In genomic region chr14:75280448-75280830, GRCh38 we compare ENCODE assay signal across 8 cellular contexts. TPM values are rescaled to one million over a fixed set of nuclear protein-coding genes. Genes with fewer than 3 reads are reported as not detected.
DNase-seq lines count a peak whose midpoint lies in the region; ATAC-seq lines count a peak whose summit lies in the region.

No MANE protein-coding gene starts in this region.

- H3K27me3 Mint-ChIP-seq in activated naive CD8-positive, alpha-beta T cell treated with anti-CD3 and anti-CD28 coated beads for 36 hours = peaks cover 32% of the 10 kb centered on the region

- H3K9ac ChIP-seq in GM23248 (peak overlapping the region; percentile 99), rectal smooth muscle tissue (ENCODE audit: low read length) (peak overlapping the region; percentile 91)

- peak overlapping the region; percentile 94 for H3K4me3 Mint-ChIP-seq in activated naive CD8-positive, alpha-beta T cell treated with anti-CD3 and anti-CD28 coated beads for 36 hours

- in situ Hi-C loops in GM23248 (cut with MboI) = loop anchor here (25.0 kb wide), 1 partner anchor 343 kb away; no protein-coding TSS in a partner anchor

- H3K4me3 ChIP-seq in GM23248 = peak overlapping the region; percentile 92
- peak overlapping the region; percentile 81; the same call in 1 of the 2 replicates for H3K4me3 ChIP-seq in iPS DF 6.9 (ENCODE audit: low read length)
- peak overlapping the region; percentile 92 for H3K4me3 ChIP-seq in rectal smooth muscle tissue (ENCODE audit: low read length)

- DNase-seq in GM23248 (peak; percentile 29), iPS DF 6.9 (ENCODE audit: low read depth, low spot score) (no peak), NCI-H748 treated with DMSO at 0.1 percent for 48 hours (lab: John Stamatoyannopoulos, UW) (no peak), T-helper 9 cell (no peak)
- DNase-seq in activated naive CD8-positive, alpha-beta T cell treated with anti-CD3 and anti-CD28 coated beads for 36 hours = no peak

- H2AFZ ChIP-seq in GM23248 = no peak overlapping the region

- H3K27me3 ChIP-seq in GM23248 (replicated peaks; ENCODE audit: insufficient read depth) = no peaks in the 10 kb centered on the region
- H3K27me3 ChIP-seq in iPS DF 6.9 (ENCODE audit: control insufficient read depth, insufficient read depth, low read length) = no peaks in the 10 kb centered on the region; the same call in 1 of the 2 replicates
- no peaks in the 10 kb centered on the region for H3K27me3 ChIP-seq in rectal smooth muscle tissue (ENCODE audit: control insufficient read depth, insufficient read depth, low read length)

- H3K36me3 ChIP-seq in GM23248 (ENCODE audit: low read depth) = peaks cover 20% of the 10 kb centered on the region; the same call in 1 of the 2 replicates
- H3K36me3 ChIP-seq in iPS DF 6.9 (ENCODE audit: control insufficient read depth, insufficient read depth, low read length) = peaks cover 6% of the 10 kb centered on the region; the same call in 1 of the 2 replicates
- H3K36me3 ChIP-seq in rectal smooth muscle tissue (ENCODE audit: control insufficient read depth, insufficient read depth, low read length) = peaks cover 17% of the 10 kb centered on the region

- no peaks in the 10 kb centered on the region for H3K9me3 ChIP-seq in GM23248 (ENCODE audit: low read depth)
- H3K9me3 ChIP-seq in iPS DF 6.9 (ENCODE audit: control insufficient read depth, insufficient read depth, low read length) = no peaks in the 10 kb centered on the region

- H3K27ac ChIP-seq in GM23248 (peak overlapping the region; percentile 96; the same call in 1 of the 2 replicates), iPS DF 6.9 (ENCODE audit: low read length) (no peak overlapping the region), rectal smooth muscle tissue (ENCODE audit: low read depth, low read length) (no peak overlapping the region)

- H3K27ac Mint-ChIP-seq in activated naive CD8-positive, alpha-beta T cell treated with anti-CD3 and anti-CD28 coated beads for 36 hours = no peak overlapping the region

- ATAC-seq in GM21423 (IDR thresholded peaks at IDR 0.05; ENCODE audit: unreplicated experiment) (no peak), HG02642 (IDR thresholded peaks at IDR 0.05; ENCODE audit: poor library complexity, unreplicated experiment) (no peak)

- no peaks in the 10 kb centered on the region for H4K20me1 ChIP-seq in GM23248 (ENCODE audit: insufficient read depth)

- H3K36me3 Mint-ChIP-seq in activated naive CD8-positive, alpha-beta T cell treated with anti-CD3 and anti-CD28 coated beads for 36 hours = peaks cover 25% of the 10 kb centered on the region

- H3K4me1 ChIP-seq in GM23248 (ENCODE audit: insufficient read depth) (peaks cover 5% of the 10 kb centered on the region; the same call in 1 of the 2 replicates), iPS DF 6.9 (ENCODE audit: control insufficient read depth, insufficient read depth, low read length) (peaks cover 2% of the 10 kb centered on the region; the same call in 1 of the 2 replicates), rectal smooth muscle tissue (ENCODE audit: control insufficient read depth, insufficient read depth, low read length) (peaks cover 19% of the 10 kb centered on the region)

- no peaks in the 10 kb centered on the region for H3K9me2 ChIP-seq in GM23248 (ENCODE audit: insufficient read depth)

- peaks cover 45% of the 10 kb centered on the region; the same call in 1 of the 2 replicates for H3F3A ChIP-seq in GM23248 (ENCODE audit: insufficient read depth)

- no peaks in the 10 kb centered on the region for H3K9me3 Mint-ChIP-seq in activated naive CD8-positive, alpha-beta T cell treated with anti-CD3 and anti-CD28 coated beads for 36 hours

- H3K4me2 ChIP-seq in GM23248 (ENCODE audit: unreplicated experiment) = peak overlapping the region; percentile 99

- H3K4me1 Mint-ChIP-seq in activated naive CD8-positive, alpha-beta T cell treated with anti-CD3 and anti-CD28 coated beads for 36 hours = peaks cover 37% of the 10 kb centered on the region

- 91 to 94% methylated on average over 6 of the region's 6 CpGs for WGBS in GM23248 (ENCODE audit: low coverage in 1 of 2, low lambda C conversion rate in 2 of 2, missing lambda C conversion rate in 2 of 2), 2 experiments
- no CpG with 5 or more reads among the region's 6 CpGs for WGBS in iPS DF 6.9 (ENCODE audit: insufficient coverage, insufficient read length)

- H3K79me2 ChIP-seq in GM23248 (ENCODE audit: insufficient read depth) = peaks cover 21% of the 10 kb centered on the region

RNA-seq across cellular contexts. Expression of gene FOS, which starts 1.8 kb away (rescaled TPM):
- total RNA-seq in GM23248 (2014; rRNA removed; shearing (Covaris generic)) = 118 and 124 TPM in 2 replicates
- polyA plus RNA-seq in GM23248 (2016; fragmentation: Nextera tagmentation; extraction: Ambion mirVana) = 107 and 110 TPM in 2 replicates
- total RNA-seq in activated naive CD8-positive, alpha-beta T cell treated with anti-CD3 and anti-CD28 coated beads for 36 hours = 10 to 100 TPM; 19.5 to 20.0 TPM
